ENCODE assay signal across 18 cellular contexts in the genomic region with DNA sequence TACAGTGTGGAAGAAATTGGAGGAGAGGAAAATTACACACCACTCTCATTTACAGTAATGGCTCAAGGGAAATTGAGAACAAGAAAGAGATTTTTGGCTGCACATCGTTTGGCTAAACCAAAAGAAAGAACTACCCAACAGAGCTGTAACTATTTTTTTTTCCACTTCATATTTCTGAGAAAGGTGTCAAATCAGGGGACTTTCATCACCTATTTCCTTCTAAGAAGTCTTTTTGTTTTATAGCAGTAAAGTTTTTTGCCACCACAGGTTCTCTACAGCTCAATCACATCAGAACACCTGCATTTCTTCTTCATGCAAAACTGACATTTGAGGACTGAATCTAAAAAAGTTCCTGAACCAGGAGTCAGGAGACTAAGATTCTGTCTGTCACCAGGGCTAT. TPM values are rescaled to one million over a fixed set of nuclear protein-coding genes. Genes with fewer than 3 reads are reported as not detected.
DNase-seq lines count a peak whose midpoint lies in the region; ATAC-seq and TF ChIP-seq lines count a peak whose summit lies in the region.
"Had no signal": no experiment of that assay in that cellular context is flagged by ENCODE, and none has a peak within 500 bp of the region (broad histone marks: within the 10 kb centered on the region; RNA-seq: fewer than 3 reads in every experiment).

No MANE protein-coding gene starts in this region.

- H3K9ac ChIP-seq in OCI-LY3 (ENCODE audit: low read length) = no peak overlapping the region

- POLR2A ChIA-PET in CD4-positive, alpha-beta T cell (lab: Charles Lee) = no interaction called here
- POLR2A ChIA-PET in activated naive CD8-positive, alpha-beta T cell treated with anti-CD3 and anti-CD28 coated beads, Interleukin-2, amount 10 ng/mL, durations not matched to agents 7 days and 5 days (lab: Charles Lee) = no interaction called here

- no peaks in the 10 kb centered on the region for H4K20me1 ChIP-seq in OCI-LY3 (ENCODE audit: insufficient read depth, low read length)

- H3K27me3 Mint-ChIP-seq in activated CD4-positive, alpha-beta T cell treated with anti-CD3 and anti-CD28 coated beads, Interleukin-2, amount 10 ng/mL, durations not matched to agents 24 days and 14 days = peaks cover 2% of the 10 kb centered on the region
- no peaks in the 10 kb centered on the region for H3K27me3 Mint-ChIP-seq in CD4-positive, alpha-beta T cell
- no peaks in the 10 kb centered on the region for H3K27me3 Mint-ChIP-seq in activated naive CD8-positive, alpha-beta T cell treated with anti-CD3 and anti-CD28 coated beads, Interleukin-2, amount 10 ng/mL, durations not matched to agents 7 days and 5 days

- H3K4me1 Mint-ChIP-seq in activated CD4-positive, alpha-beta T cell treated with anti-CD3 and anti-CD28 coated beads, Interleukin-2, amount 10 ng/mL, durations not matched to agents 24 days and 14 days = peaks cover 20% of the 10 kb centered on the region
- peaks cover 34% of the 10 kb centered on the region for H3K4me1 Mint-ChIP-seq in CD4-positive, alpha-beta T cell (ENCODE audit: low read depth)
- peaks cover 29% of the 10 kb centered on the region for H3K4me1 Mint-ChIP-seq in activated naive CD8-positive, alpha-beta T cell treated with anti-CD3 and anti-CD28 coated beads, Interleukin-2, amount 10 ng/mL, durations not matched to agents 7 days and 5 days

- no peak overlapping the region for H3K27ac ChIP-seq in CD4-positive, alpha-beta T cell (ENCODE audit: low read depth, low read length)
- no peak overlapping the region for H3K27ac ChIP-seq in OCI-LY3 (ENCODE audit: low read length)
- H3K27ac ChIP-seq: C4-2B had no signal

- no peak overlapping the region for H2AFZ ChIP-seq in OCI-LY3 (ENCODE audit: low read depth, low read length)

- no peak for TF ChIP-seq CTCF in CD4-positive, alpha-beta T cell (IDR thresholded peaks at IDR 0.05)
- TF ChIP-seq CTCF in OCI-LY3 (IDR thresholded peaks at IDR 0.05; ENCODE audit: low read depth, low read length) = no peak

- H3K79me2 ChIP-seq in OCI-LY3 (ENCODE audit: low read length) = no peaks in the 10 kb centered on the region

- no peaks in the 10 kb centered on the region for H3K9me3 ChIP-seq in CD4-positive, alpha-beta T cell (ENCODE audit: control insufficient read depth, low read length)
- H3K9me3 ChIP-seq in OCI-LY3 (ENCODE audit: insufficient read depth, low read length) = no peaks in the 10 kb centered on the region
- H3K9me3 ChIP-seq: Peyer's patch had no signal

- H3K4me3 ChIP-seq in OCI-LY3 (ENCODE audit: low read length) = no peak overlapping the region
- H3K4me3 ChIP-seq: Peyer's patch had no signal

- H3K4me2 ChIP-seq in OCI-LY3 (ENCODE audit: low read length) = peak overlapping the region; percentile 25; the same call in 1 of the 2 replicates

- no peaks in the 10 kb centered on the region for H3K27me3 ChIP-seq in CD4-positive, alpha-beta T cell (ENCODE audit: control insufficient read depth, insufficient read depth, low read length)
- no peaks in the 10 kb centered on the region for H3K27me3 ChIP-seq in OCI-LY3 (ENCODE audit: low read depth, low read length)
- H3K27me3 ChIP-seq: Peyer's patch had no signal

- H3K4me3 Mint-ChIP-seq in activated CD4-positive, alpha-beta T cell treated with anti-CD3 and anti-CD28 coated beads, Interleukin-2, amount 10 ng/mL, durations not matched to agents 24 days and 14 days = no peak overlapping the region
- H3K4me3 Mint-ChIP-seq in CD4-positive, alpha-beta T cell = peak overlapping the region; percentile 21
- H3K4me3 Mint-ChIP-seq in activated naive CD8-positive, alpha-beta T cell treated with anti-CD3 and anti-CD28 coated beads, Interleukin-2, amount 10 ng/mL, durations not matched to agents 7 days and 5 days = peak overlapping the region; percentile 7

- no peak for ATAC-seq in CD4-positive, alpha-beta T cell (ENCODE audit: poor library complexity)
- peak; percentile 52 for ATAC-seq in activated naive CD8-positive, alpha-beta T cell treated with anti-CD3 and anti-CD28 coated beads, Interleukin-2, amount 10 ng/mL, durations not matched to agents 7 days and 5 days (ENCODE audit: low read depth)
- ATAC-seq in HG02623 (IDR thresholded peaks at IDR 0.05; ENCODE audit: unreplicated experiment) (no peak), HG02938 (IDR thresholded peaks at IDR 0.05; ENCODE audit: unreplicated experiment) (no peak)

- no peaks in the 10 kb centered on the region for H3K9me3 Mint-ChIP-seq in activated CD4-positive, alpha-beta T cell treated with anti-CD3 and anti-CD28 coated beads, Interleukin-2, amount 10 ng/mL, durations not matched to agents 24 days and 14 days
- H3K9me3 Mint-ChIP-seq in CD4-positive, alpha-beta T cell = no peaks in the 10 kb centered on the region
- peaks cover 3% of the 10 kb centered on the region for H3K9me3 Mint-ChIP-seq in activated naive CD8-positive, alpha-beta T cell treated with anti-CD3 and anti-CD28 coated beads, Interleukin-2, amount 10 ng/mL, durations not matched to agents 7 days and 5 days

- intact Hi-C loops in activated CD4-positive, alpha-beta T cell treated with anti-CD3 and anti-CD28 coated beads, Interleukin-2, amount 10 ng/mL, durations not matched to agents 24 days and 14 days (cut with micrococcal nuclease) = no loop called here
- intact Hi-C loops in CD4-positive, alpha-beta T cell (cut with DNase I, micrococcal nuclease) = no loop called here

- no peaks in the 10 kb centered on the region for H3K36me3 ChIP-seq in OCI-LY3 (replicated peaks; ENCODE audit: low read depth, low read length)
- H3K36me3 ChIP-seq: Peyer's patch had no signal

- H3K36me3 Mint-ChIP-seq in activated CD4-positive, alpha-beta T cell treated with anti-CD3 and anti-CD28 coated beads, Interleukin-2, amount 10 ng/mL, durations not matched to agents 24 days and 14 days (ENCODE audit: low read depth) = peaks cover 10% of the 10 kb centered on the region
- H3K36me3 Mint-ChIP-seq in CD4-positive, alpha-beta T cell (ENCODE audit: low read depth) = no peaks in the 10 kb centered on the region
- H3K36me3 Mint-ChIP-seq in activated naive CD8-positive, alpha-beta T cell treated with anti-CD3 and anti-CD28 coated beads, Interleukin-2, amount 10 ng/mL, durations not matched to agents 7 days and 5 days = peaks cover 3% of the 10 kb centered on the region

- CTCF ChIA-PET in CD4-positive, alpha-beta T cell (lab: Charles Lee) = interaction anchor here (1.3 to 2.2 kb wide), 2 partner anchors 13 to 30 kb away, joined by 3 to 6 read pairs; no protein-coding TSS in a partner anchor

- peak overlapping the region; percentile 25 for H3K27ac Mint-ChIP-seq in activated CD4-positive, alpha-beta T cell treated with anti-CD3 and anti-CD28 coated beads, Interleukin-2, amount 10 ng/mL, durations not matched to agents 24 days and 14 days
- peak overlapping the region; percentile 67 for H3K27ac Mint-ChIP-seq in CD4-positive, alpha-beta T cell
- no peak overlapping the region for H3K27ac Mint-ChIP-seq in activated naive CD8-positive, alpha-beta T cell treated with anti-CD3 and anti-CD28 coated beads, Interleukin-2, amount 10 ng/mL, durations not matched to agents 7 days and 5 days

- peaks cover 35% of the 10 kb centered on the region for H3K4me1 ChIP-seq in OCI-LY3 (ENCODE audit: low read length)
- H3K4me1 ChIP-seq: Peyer's patch had no signal

- DNase-seq in activated CD4-positive, alpha-beta T cell treated with anti-CD3 and anti-CD28 coated beads, Interleukin-2, amount 10 ng/mL, durations not matched to agents 24 days and 14 days = no peak
- DNase-seq in activated CD4-positive, alpha-beta T cell treated with anti-CD3 and anti-CD28 coated beads, Interleukin-2, amount 50 U/mL, for 1 hour = no peak
- no peak for DNase-seq in CD4-positive, alpha-beta T cell
- DNase-seq in activated naive CD8-positive, alpha-beta T cell treated with anti-CD3 and anti-CD28 coated beads, Interleukin-2, amount 10 ng/mL, durations not matched to agents 7 days and 5 days = no peak
- DNase-seq in NCI-H510A (lab: John Stamatoyannopoulos, UW) = no peak
- DNase-seq: DMS79 treated with DMSO at 0.1 percent for 48 hours, GOT3, KG1, NCI-H1048, NCI-H1694, NCI-H345, NCI-H69, Peyer's patch, Right ventricle myocardium superior had no signal

RNA-seq across cellular contexts. Expression of a gene that starts 57.5 kb away (rescaled TPM):
- 18.9 and 20.9 TPM in 2 replicates for total RNA-seq in activated CD4-positive, alpha-beta T cell treated with anti-CD3 and anti-CD28 coated beads, Interleukin-2, amount 10 ng/mL, durations not matched to agents 24 days and 14 days
- under 1 TPM; 0.39 to 0.66 TPM for total RNA-seq in CD4-positive, alpha-beta T cell
- 1 to 10 TPM; 3.0 to 3.8 TPM for total RNA-seq in activated naive CD8-positive, alpha-beta T cell treated with anti-CD3 and anti-CD28 coated beads, Interleukin-2, amount 10 ng/mL, durations not matched to agents 7 days and 5 days
- total RNA-seq: Right ventricle myocardium superior had no signal
